Comparison of ENCODE assay signal across 21 cellular contexts in the genomic region with DNA sequence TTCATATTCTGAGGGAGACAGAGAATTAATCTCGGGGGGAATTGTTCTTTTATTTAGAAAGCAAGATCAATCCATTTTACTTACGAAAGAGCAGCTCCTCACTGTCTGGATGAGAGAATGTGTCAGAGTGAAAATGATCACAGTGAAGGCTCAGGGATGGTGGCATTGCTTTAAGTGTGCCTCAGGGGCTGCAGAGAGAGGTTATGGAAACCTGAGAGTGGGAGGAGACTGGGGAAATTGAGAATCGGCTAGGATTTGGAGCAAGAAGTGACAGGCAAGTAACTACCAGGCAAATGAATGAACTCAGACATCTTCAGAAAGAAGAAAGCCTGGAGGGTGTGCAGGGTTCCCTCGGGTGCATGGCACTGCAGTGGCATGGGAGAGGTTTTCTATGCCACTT.
"Had no signal": no experiment of that assay in that cellular context is flagged by ENCODE, and none has a peak within 500 bp of the region (broad histone marks: within the 10 kb centered on the region; RNA-seq: fewer than 3 reads in every experiment).

No MANE protein-coding gene starts in this region.

- H3K4me3 Mint-ChIP-seq: activated naive CD8-positive, alpha-beta T cell treated with anti-CD3 and anti-CD28 coated beads for 36 hours; activated T-helper 1 cell treated with anti-CD3 and anti-CD28 coated beads, Interleukin-12 subunit alpha, Interleukin-12 subunit beta, Interleukin-2, Interleukin-4 antibody, amounts not matched to agents 30 ng/mL and 10 ng/mL and 1 ng/mL, durations not matched to agents 14 hours and 24 hours and 36 hours; endodermal cell; stimulated activated memory B cell treated with anti-CD40 and anti-IgM and Interleukin-4, amounts not matched to agents 10 μg/mL and 1 μg/mL and 100 μg/mL, for 72 hours had no signal

- H3K9me3 ChIP-seq: heart right ventricle, left ventricle myocardium inferior, sigmoid colon, testis, upper lobe of right lung had no signal

- H3K27ac Mint-ChIP-seq: activated naive CD8-positive, alpha-beta T cell treated with anti-CD3 and anti-CD28 coated beads for 36 hours; activated T-helper 1 cell treated with anti-CD3 and anti-CD28 coated beads, Interleukin-12 subunit alpha, Interleukin-12 subunit beta, Interleukin-2, Interleukin-4 antibody, amounts not matched to agents 30 ng/mL and 10 ng/mL and 1 ng/mL, durations not matched to agents 14 hours and 24 hours and 36 hours; endodermal cell; stimulated activated memory B cell treated with anti-CD40 and anti-IgM and Interleukin-4, amounts not matched to agents 10 μg/mL and 1 μg/mL and 100 μg/mL, for 72 hours had no signal

- H3K4me1 ChIP-seq: parathyroid adenoma, upper lobe of right lung had no signal

- H3K36me3 ChIP-seq: heart right ventricle, left ventricle myocardium inferior, upper lobe of right lung had no signal

- DNase-seq: activated CD4-positive, alpha-beta T cell treated with anti-CD3 and anti-CD28 coated beads, Interleukin-2, amount 50 U/mL, for 4 hours; activated CD4-positive, CD25-positive, alpha-beta regulatory T cell treated with anti-CD3 and anti-CD28 coated beads, Interleukin-2, amount 50 U/mL, for 72 hours; activated gamma-delta T cell treated with Interleukin-2 at 50 U/mL for 16 hours; activated naive CD8-positive, alpha-beta T cell treated with anti-CD3 and anti-CD28 coated beads for 36 hours; activated T-cell treated with anti-CD3 and anti-CD28 coated beads for 4 hours; amniotic stem cell; dorsolateral prefrontal cortex; endodermal cell; heart right ventricle; left ventricle myocardium inferior; mammary epithelial cell; sigmoid colon; stimulated activated CD4-positive, alpha-beta T cell treated with anti-CD3 and anti-CD28 coated beads, Interleukin-4, amount 100 ng/mL, for 24 hours; T-helper 1 cell; T1000; testis; upper lobe of right lung had no signal

- H3K4me3 ChIP-seq: dorsolateral prefrontal cortex, heart right ventricle, left ventricle myocardium inferior, sigmoid colon, testis, upper lobe of right lung had no signal

- H3K9me3 Mint-ChIP-seq: activated naive CD8-positive, alpha-beta T cell treated with anti-CD3 and anti-CD28 coated beads for 36 hours; activated T-helper 1 cell treated with anti-CD3 and anti-CD28 coated beads, Interleukin-12 subunit alpha, Interleukin-12 subunit beta, Interleukin-2, Interleukin-4 antibody, amounts not matched to agents 30 ng/mL and 10 ng/mL and 1 ng/mL, durations not matched to agents 14 hours and 24 hours and 36 hours; endodermal cell; stimulated activated memory B cell treated with anti-CD40 and anti-IgM and Interleukin-4, amounts not matched to agents 10 μg/mL and 1 μg/mL and 100 μg/mL, for 72 hours had no signal

- H3K27ac ChIP-seq: epithelial cell of prostate, parathyroid adenoma, testis, upper lobe of right lung had no signal

- H3K27me3 Mint-ChIP-seq: stimulated activated memory B cell treated with anti-CD40 and anti-IgM and Interleukin-4, amounts not matched to agents 10 μg/mL and 1 μg/mL and 100 μg/mL, for 72 hours had no signal

- ATAC-seq: heart right ventricle; stimulated activated memory B cell treated with anti-CD40 and anti-IgM and Interleukin-4, amounts not matched to agents 10 μg/mL and 1 μg/mL and 100 μg/mL, for 72 hours; upper lobe of right lung had no signal

- H3K36me3 Mint-ChIP-seq: activated naive CD8-positive, alpha-beta T cell treated with anti-CD3 and anti-CD28 coated beads for 36 hours; stimulated activated memory B cell treated with anti-CD40 and anti-IgM and Interleukin-4, amounts not matched to agents 10 μg/mL and 1 μg/mL and 100 μg/mL, for 72 hours had no signal

- H3K27me3 ChIP-seq: dorsolateral prefrontal cortex, heart right ventricle, sigmoid colon, testis, upper lobe of right lung had no signal
